ENCODE assay signal across 8 cellular contexts in genomic region chr18:79523738-79524180, GRCh38.
DNase-seq lines count a peak whose midpoint lies in the region; ATAC-seq and TF ChIP-seq lines count a peak whose summit lies in the region.

No MANE protein-coding gene starts in this region.

- TF ChIP-seq CTCF in GM10266 (IDR thresholded peaks at IDR 0.05; ENCODE audit: control insufficient read depth, insufficient read depth, low read depth, missing control alignments), result no peak
- TF ChIP-seq CTCF in NB4 (IDR thresholded peaks at IDR 0.05; ENCODE audit: low read depth, low read length), result no peak

- no peak for TF ChIP-seq POLR2A in NB4 (IDR thresholded peaks at IDR 0.05; ENCODE audit: extremely low read depth, insufficient read length)

- DNase-seq in GM10266 (ENCODE audit: extremely low spot score) (peak; percentile 77), NB4 (ENCODE audit: low read depth) (peak; percentile 75), NCI-H2196 (lab: John Stamatoyannopoulos, UW; ENCODE audit: unreplicated experiment) (no peak), NCI-H82 treated with DMSO at 0.1 percent for 48 hours (lab: John Stamatoyannopoulos, UW; ENCODE audit: unreplicated experiment) (no peak), DMS79 treated with DMSO at 0.1 percent for 48 hours (lab: John Stamatoyannopoulos, UW) (no peak)
- DNase-seq in activated effector memory CD4-positive, alpha-beta T cell treated with Interleukin-2 at 50 U/mL for 16 hours, result peak; percentile 49
- DNase-seq in stimulated activated CD4-positive, alpha-beta T cell treated with anti-CD3 and anti-CD28 coated beads, Interleukin-12 subunit alpha, Interleukin-12 subunit beta, amount 100 ng/mL, for 4 hours, result peak; percentile 63

- peak; percentile 66 for ATAC-seq in GM21825 (IDR thresholded peaks at IDR 0.05; ENCODE audit: unreplicated experiment)

- H3K4me3 ChIP-seq in NB4 (ENCODE audit: low read depth, low read length), result no peak overlapping the region

Comparison
In these comparisons a context has a peak if more than half of its experiments do, and no peak if none do; other contexts are left out.
1. DNase-seq: peak in GM10266 (single experiment), NB4 (single experiment), activated effector memory CD4-positive, alpha-beta T cell treated with Interleukin-2 at 50 U/mL for 16 hours (single experiment) and stimulated activated CD4-positive, alpha-beta T cell treated with anti-CD3 and anti-CD28 coated beads, Interleukin-12 subunit alpha, Interleukin-12 subunit beta, amount 100 ng/mL, for 4 hours (single experiment); none in NCI-H2196 (single experiment), NCI-H82 treated with DMSO at 0.1 percent for 48 hours (single experiment) and DMS79 treated with DMSO at 0.1 percent for 48 hours (single experiment).